ENCODE assay signal across 8 cellular contexts in genomic region chr4:120156115-120156718, GRCh38.
DNase-seq lines count a peak whose midpoint lies in the region; ATAC-seq and TF ChIP-seq lines count a peak whose summit lies in the region.

No MANE protein-coding gene starts in this region.

- peaks cover 8% of the 10 kb centered on the region for H3K27me3 Mint-ChIP-seq in activated CD4-positive, alpha-beta T cell treated with anti-CD3 and anti-CD28 coated beads, Interleukin-2, amount 10 ng/mL, durations not matched to agents 24 days and 14 days

- no peak overlapping the region for H3K4me3 ChIP-seq in Panc1 (ENCODE audit: low read depth in 2 of 2, low read length in 2 of 2)

- H3K27me3 ChIP-seq in Panc1 (ENCODE audit: control insufficient read depth, insufficient read depth, low read length): no peaks in the 10 kb centered on the region

- CTCF ChIA-PET in Panc1 (lab: Charles Lee): no interaction called here

- no TSS peak for BruUV-seq in Panc1 (replicated peaks; lab: Mats Ljungman, UMichigan)

- H3K9me3 Mint-ChIP-seq in activated CD4-positive, alpha-beta T cell treated with anti-CD3 and anti-CD28 coated beads, Interleukin-2, amount 10 ng/mL, durations not matched to agents 24 days and 14 days: no peaks in the 10 kb centered on the region

- peak; percentile 81 for DNase-seq in activated CD4-positive, alpha-beta T cell treated with anti-CD3 and anti-CD28 coated beads, Interleukin-2, amount 10 ng/mL, durations not matched to agents 24 days and 14 days
- DNase-seq in activated CD4-positive, alpha-beta T cell treated with anti-CD3 and anti-CD28 coated beads for 1 hour: no peak
- DNase-seq in HT-29 (ENCODE audit: low spot score): peak; percentile 75
- peak; percentile 52 for DNase-seq in Panc1 (ENCODE audit: low read depth, low spot score)
- peak; percentile 82 for DNase-seq in dermis microvascular lymphatic vessel endothelial cell (ENCODE audit: low read depth in 2 of 2)
- DNase-seq in mucosa of gallbladder (ENCODE audit: low spot score): peak; percentile 21
- no peak for DNase-seq in AG08396 (ENCODE audit: low spot score)

- in situ Hi-C loops in Panc1 (cut with HindIII; ENCODE audit: low pct_unique_long_range_greater_than_20kb, low sequenced_read_pairs): no loop called here

- no peak overlapping the region for H3K27ac Mint-ChIP-seq in activated CD4-positive, alpha-beta T cell treated with anti-CD3 and anti-CD28 coated beads, Interleukin-2, amount 10 ng/mL, durations not matched to agents 24 days and 14 days

- H3K36me3 ChIP-seq in Panc1 (ENCODE audit: control insufficient read depth, insufficient read depth, low read length): no peaks in the 10 kb centered on the region

- ATAC-seq in GM19463 (IDR thresholded peaks at IDR 0.05; ENCODE audit: unreplicated experiment): peak; percentile 71
- ATAC-seq in Panc1: peak; percentile 71

- no peaks in the 10 kb centered on the region for H3K9me3 ChIP-seq in Panc1 (ENCODE audit: control insufficient read depth, insufficient read depth, low read depth, low read length)

- POLR2A ChIA-PET in Panc1 (lab: Charles Lee): no interaction called here

- intact Hi-C loops in activated CD4-positive, alpha-beta T cell treated with anti-CD3 and anti-CD28 coated beads, Interleukin-2, amount 10 ng/mL, durations not matched to agents 24 days and 14 days (cut with micrococcal nuclease): loop anchor here (1.0 to 10.0 kb wide), 3 partner anchors 941 to 1151 kb away; no protein-coding TSS in a partner anchor
- intact Hi-C loops in Panc1 (cut with micrococcal nuclease; ENCODE audit: unreplicated experiment): loop anchor here (2.0 to 10.0 kb wide), 3 partner anchors 659 to 941 kb away; partner anchors contain the start of gene PRDM5

- H3K4me1 ChIP-seq in Panc1 (ENCODE audit: control insufficient read depth, insufficient read depth, low read length): no peaks in the 10 kb centered on the region

- H3K4me1 Mint-ChIP-seq in activated CD4-positive, alpha-beta T cell treated with anti-CD3 and anti-CD28 coated beads, Interleukin-2, amount 10 ng/mL, durations not matched to agents 24 days and 14 days: no peaks in the 10 kb centered on the region

- no peak overlapping the region for H3K27ac ChIP-seq in Panc1 (ENCODE audit: low read length)

- no peak overlapping the region for H3K4me3 Mint-ChIP-seq in activated CD4-positive, alpha-beta T cell treated with anti-CD3 and anti-CD28 coated beads, Interleukin-2, amount 10 ng/mL, durations not matched to agents 24 days and 14 days

- H3K36me3 Mint-ChIP-seq in activated CD4-positive, alpha-beta T cell treated with anti-CD3 and anti-CD28 coated beads, Interleukin-2, amount 10 ng/mL, durations not matched to agents 24 days and 14 days (ENCODE audit: low read depth): no peaks in the 10 kb centered on the region

- TF ChIP-seq CTCF in Panc1 (IDR thresholded peaks at IDR 0.05): peak; percentile 48; the same call in 1 of the 2 replicates

Comparison
In these comparisons a context has a peak if more than half of its experiments do, and no peak if none do; other contexts are left out.
1. DNase-seq: peak in activated CD4-positive, alpha-beta T cell treated with anti-CD3 and anti-CD28 coated beads, Interleukin-2, amount 10 ng/mL, durations not matched to agents 24 days and 14 days (single experiment), HT-29 (single experiment), Panc1 (single experiment), dermis microvascular lymphatic vessel endothelial cell (2 of 2) and mucosa of gallbladder (single experiment); none in activated CD4-positive, alpha-beta T cell treated with anti-CD3 and anti-CD28 coated beads for 1 hour (single experiment) and AG08396 (single experiment).